Comparison of ENCODE assay signal across 10 cellular contexts in the genomic region with DNA sequence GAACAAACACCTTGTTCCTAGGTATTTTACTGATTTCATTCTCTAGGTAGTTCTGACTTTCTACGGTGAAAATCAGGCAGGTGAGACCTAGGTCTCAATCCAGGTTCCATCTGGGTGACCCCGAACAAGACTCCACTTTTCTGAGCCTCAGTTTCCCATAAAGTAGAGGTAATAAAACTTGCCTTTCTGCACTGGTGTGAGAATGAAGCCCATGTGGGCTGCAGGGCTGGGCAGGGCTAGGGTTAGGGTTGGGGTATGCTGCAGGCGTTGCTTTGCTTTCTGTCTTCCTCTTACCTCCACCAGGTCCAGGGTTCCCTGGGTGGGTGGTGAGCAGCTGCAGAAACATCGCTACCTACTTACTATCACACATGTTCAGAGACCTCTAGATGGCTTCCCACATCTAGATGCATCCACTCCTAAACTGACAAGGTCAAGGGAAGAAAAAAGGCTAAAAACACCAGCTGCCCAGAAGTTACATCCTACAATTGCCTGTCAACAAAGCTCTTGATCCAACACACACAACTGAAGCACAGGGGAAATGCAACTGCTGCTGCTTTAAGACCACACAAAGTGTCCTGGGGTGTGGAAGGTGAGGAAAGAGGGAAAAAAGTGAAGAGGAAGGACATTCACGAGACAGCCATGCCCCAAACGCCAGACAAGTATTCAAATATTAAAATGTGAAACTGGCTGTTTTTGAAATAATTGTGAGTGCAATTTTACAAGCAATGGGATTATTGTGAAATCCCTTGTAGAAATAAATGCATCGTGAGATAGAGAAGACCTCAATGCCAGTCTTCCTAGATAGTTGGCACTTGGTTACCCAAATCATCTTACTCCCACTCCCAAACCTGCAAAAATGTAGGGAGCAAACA. TPM values are rescaled to one million over a fixed set of nuclear protein-coding genes. Genes with fewer than 3 reads are reported as not detected.
A peak's percentile ranks its signal among the peaks of the same experiment; 100 is the strongest.
DNase-seq lines count a peak whose midpoint lies in the region; TF ChIP-seq lines count a peak whose summit lies in the region.
"Had no signal": no experiment of that assay in that cellular context is flagged by ENCODE, and none has a peak within 500 bp of the region (broad histone marks: within the 10 kb centered on the region; RNA-seq: fewer than 3 reads in every experiment).

No MANE protein-coding gene starts in this region.

- H3K4me1 ChIP-seq in breast epithelium = peaks cover 2 to 3% of the 10 kb centered on the region in 2 donors
- peaks cover 25% of the 10 kb centered on the region for H3K4me1 ChIP-seq in mammary epithelial cell (ENCODE audit: insufficient read depth, low read length)
- H3K4me1 ChIP-seq in adipocyte (ENCODE audit: control insufficient read depth, insufficient read depth, low read length) = peaks cover 56% of the 10 kb centered on the region
- peaks cover 22 to 31% of the 10 kb centered on the region in 2 donors for H3K4me1 ChIP-seq in mucosa of rectum (ENCODE audit: control insufficient read depth in 2 of 2, insufficient read depth in 2 of 2, low read length in 2 of 2)
- H3K4me1 ChIP-seq in transverse colon = peaks cover 10 to 69% (median 32%) of the 10 kb centered on the region in 4 donors
- H3K4me1 ChIP-seq in BE2C = no peaks in the 10 kb centered on the region

- H3K27me3 ChIP-seq in breast epithelium (no peaks in the 10 kb centered on the region), mammary epithelial cell (ENCODE audit: insufficient read depth, low read length) (no peaks in the 10 kb centered on the region), adipocyte (replicated peaks; ENCODE audit: control insufficient read depth, insufficient read depth, low read length) (no peaks in the 10 kb centered on the region), mucosa of rectum (ENCODE audit: control insufficient read depth in 2 of 2, insufficient read depth in 2 of 2, low read length in 2 of 2) (no peaks in the 10 kb centered on the region), transverse colon (no peaks in the 10 kb centered on the region), BE2C (no peaks in the 10 kb centered on the region)

- in situ Hi-C loops in mammary epithelial cell (cut with MboI; ENCODE audit: low sequenced_read_pairs in 2 of 2) (no loop called here), transverse colon (cut with MboI; ENCODE audit: low pct_ligation_motif_present in 1 of 4, low pct_unique_long_range_greater_than_20kb in 1 of 4, low sequenced_read_pairs in 3 of 4) (no loop called here)

- H3K9ac ChIP-seq in mammary epithelial cell (ENCODE audit: insufficient read depth, low read length) (no peak overlapping the region), adipocyte (ENCODE audit: low read length) (peak overlapping the region; percentile 83), mucosa of rectum (ENCODE audit: low read depth in 1 of 2, low read length in 2 of 2) (no peak overlapping the region)

- CTCF ChIA-PET in mammary epithelial cell (lab: Charles Lee; ENCODE audit: low non-redundant PET) = no interaction called here

- 88% methylated on average over 7 of the region's 7 CpGs for whole genome bisulfite sequencing in mammary epithelial cell (ENCODE audit: low coverage, missing lambda C conversion rate)
- WGBS in transverse colon (ENCODE audit: low coverage in 1 of 2), 2 donors = 75 to 79% methylated on average over 6 to 7 of the region's 7 CpGs

- peaks cover 78% of the 10 kb centered on the region for H3K79me2 ChIP-seq in mammary epithelial cell (ENCODE audit: insufficient read depth, low read length)

- TF ChIP-seq POLR2A in breast epithelium (IDR thresholded peaks at IDR 0.05) (no peak), transverse colon (IDR thresholded peaks at IDR 0.05) (no peak)

- TF ChIP-seq CTCF in breast epithelium (IDR thresholded peaks at IDR 0.05) = no peak
- TF ChIP-seq CTCF in mammary epithelial cell (conservative IDR thresholded peaks at IDR 0.05 in 1 of 2, IDR thresholded peaks at IDR 0.05 in 1 of 2; ENCODE audit: extremely low read depth in 1 of 2, insufficient read depth in 1 of 2, low read depth in 1 of 2, low read length in 2 of 2) = no peak
- no peak for TF ChIP-seq CTCF in transverse colon (IDR thresholded peaks at IDR 0.05)
- no peak for TF ChIP-seq CTCF in BE2C (IDR thresholded peaks at IDR 0.05; ENCODE audit: low read depth, low read length)

- dilution Hi-C loops in mammary epithelial cell (cut with HindIII; ENCODE audit: low sequenced_read_pairs) = no loop called here

- H3K4me3 ChIP-seq in breast epithelium (no peak overlapping the region), mammary epithelial cell (replicated peaks in 1 of 3; ENCODE audit: insufficient read depth in 1 of 3, low read depth in 2 of 3, low read length in 3 of 3) (no peak overlapping the region), adipocyte (ENCODE audit: low read length) (peak overlapping the region; percentile 60), mucosa of rectum (ENCODE audit: low read length in 2 of 2) (no peak overlapping the region), transverse colon (no peak overlapping the region), BE2C (ENCODE audit: low read depth, low read length) (no peak overlapping the region)

- H3K4me2 ChIP-seq in mammary epithelial cell (ENCODE audit: insufficient read depth, low read depth, low read length) = no peak overlapping the region

- H3K27ac ChIP-seq in breast epithelium (peak overlapping the region; percentile 73 to 74), mammary epithelial cell (ENCODE audit: insufficient read depth, low read depth, low read length) (no peak overlapping the region), mucosa of rectum (ENCODE audit: low read depth in 2 of 2, low read length in 2 of 2) (peak overlapping the region; percentile 32 to 59), transverse colon (peak overlapping the region; percentile 49 to 72 (median 66))
- H3K27ac ChIP-seq: C4-2B had no signal

- BruUV-seq in mammary epithelial cell (replicated peaks; lab: Mats Ljungman, UMichigan) = no TSS peak

- H2AFZ ChIP-seq in mammary epithelial cell (ENCODE audit: low read depth, low read length) = no peak overlapping the region

- H3K36me3 ChIP-seq in breast epithelium (no peaks in the 10 kb centered on the region), mammary epithelial cell (ENCODE audit: insufficient read depth, low read length) (peaks cover 5% of the 10 kb centered on the region), adipocyte (ENCODE audit: control insufficient read depth, insufficient read depth, low read length, severe bottlenecking) (no peaks in the 10 kb centered on the region), mucosa of rectum (ENCODE audit: control insufficient read depth in 2 of 2, insufficient read depth in 2 of 2, low read length in 2 of 2) (peaks cover 4 to 12% of the 10 kb centered on the region in 2 donors), transverse colon (no peaks in the 10 kb centered on the region), BE2C (no peaks in the 10 kb centered on the region)

- H4K20me1 ChIP-seq in mammary epithelial cell (ENCODE audit: insufficient read depth, low read length) = no peaks in the 10 kb centered on the region

- intact Hi-C loops in breast epithelium (cut with DNase I; ENCODE audit: low total_unique reads) = no loop called here
- intact Hi-C loops in mammary epithelial cell (cut with micrococcal nuclease) = no loop called here
- intact Hi-C loops in transverse colon (cut with DNase I; ENCODE audit: low total_unique reads) = no loop called here

- no peak for TF ChIP-seq EP300 in transverse colon (IDR thresholded peaks at IDR 0.05; ENCODE audit: low read depth)

- no peaks in the 10 kb centered on the region for H3K9me3 ChIP-seq in breast epithelium
- H3K9me3 ChIP-seq in mammary epithelial cell (replicated peaks; ENCODE audit: insufficient read depth, low read length) = no peaks in the 10 kb centered on the region
- no peaks in the 10 kb centered on the region for H3K9me3 ChIP-seq in adipocyte (ENCODE audit: control insufficient read depth, low read length)
- no peaks in the 10 kb centered on the region for H3K9me3 ChIP-seq in mucosa of rectum (ENCODE audit: control insufficient read depth in 2 of 2, low read length in 2 of 2)
- H3K9me3 ChIP-seq in transverse colon = no peaks in the 10 kb centered on the region
- no peaks in the 10 kb centered on the region for H3K9me3 ChIP-seq in BE2C

- DNase-seq in breast epithelium (ENCODE audit: low spot score in 2 of 2) (no peak), mammary epithelial cell (no peak), adipocyte (ENCODE audit: low read depth) (no peak), transverse colon (no peak), BE2C (no peak), NCI-H2081 (lab: John Stamatoyannopoulos, UW) (no peak)
- no peak for DNase-seq in stimulated activated CD4-positive, alpha-beta T cell treated with anti-CD3 and anti-CD28 coated beads, Interleukin-12 subunit alpha, Interleukin-12 subunit beta, amount 100 ng/mL, for 4 hours
- DNase-seq: activated CD4-positive, CD25-positive, alpha-beta regulatory T cell had no signal

RNA-seq across cellular contexts. Expression of gene MBP, which starts 23.5 kb away (rescaled TPM):
- total RNA-seq in breast epithelium (10 to 100 TPM; 27.2 to 46.2 (median 32.4) TPM), mammary epithelial cell (10 to 100 TPM; 30.7 to 43.3 TPM), transverse colon (10 to 100 TPM; 12.7 to 53.4 (median 41.0) TPM)
- polyA plus RNA-seq in mammary epithelial cell = 17.2 TPM
- polyA minus RNA-seq in mammary epithelial cell = 45.9 TPM
- polyA plus RNA-seq in BE2C (2012; ENCODE audit: insufficient read depth, insufficient read length, low read depth) = 0.56 TPM
